ENCODE assay signal across 18 cellular contexts in the genomic region with DNA sequence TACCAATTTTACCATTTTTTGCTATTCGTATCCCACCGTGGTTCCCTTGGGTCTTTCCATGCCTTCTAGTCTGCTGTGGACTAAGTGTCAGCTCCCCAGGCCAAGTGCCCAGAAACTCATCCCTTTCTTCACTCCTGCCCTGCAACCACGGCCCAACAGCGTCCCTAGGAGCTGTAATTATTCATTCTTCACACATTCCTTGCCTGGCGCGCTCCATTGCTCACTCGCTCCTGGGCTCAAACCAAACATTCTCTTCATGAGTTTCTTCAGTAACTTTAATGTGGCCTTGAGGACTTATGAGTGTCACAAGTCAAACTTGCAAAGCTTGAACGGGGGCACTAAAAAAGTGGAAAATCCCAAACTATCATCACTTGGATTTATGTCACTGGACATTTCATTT. TPM values are rescaled to one million over a fixed set of nuclear protein-coding genes. Genes with fewer than 3 reads are reported as not detected.
"Had no signal": no experiment of that assay in that cellular context is flagged by ENCODE, and none has a peak within 500 bp of the region (broad histone marks: within the 10 kb centered on the region; RNA-seq: fewer than 3 reads in every experiment).

No MANE protein-coding gene starts in this region.

- H3K27ac ChIP-seq: dorsolateral prefrontal cortex, heart left ventricle, pancreas, upper lobe of left lung, uterus had no signal

- H3K27me3 ChIP-seq: pancreas, upper lobe of left lung, uterus had no signal

- H3K36me3 ChIP-seq: heart left ventricle, pancreas, upper lobe of left lung, uterus had no signal

- H3K4me3 ChIP-seq: dorsolateral prefrontal cortex, heart left ventricle, pancreas, upper lobe of left lung, uterus had no signal

- H3K9me3 ChIP-seq: heart left ventricle, pancreas, upper lobe of left lung, uterus had no signal

- H3K4me1 ChIP-seq: heart left ventricle, pancreas, upper lobe of left lung, uterus had no signal

- DNase-seq: cortex of kidney; dorsolateral prefrontal cortex; effector CD8-positive, alpha-beta T cell; foreskin melanocyte; heart left ventricle; hippocampal formation; mammary epithelial cell; natural killer cell; occipital lobe; pancreas; right cardiac atrium; small intestine; stimulated activated CD4-positive, alpha-beta T cell treated with anti-CD3 and anti-CD28 coated beads, Interleukin-12 subunit alpha, Interleukin-12 subunit beta, amount 100 ng/mL, for 4 hours; stimulated activated CD4-positive, alpha-beta T cell treated with anti-CD3 and anti-CD28 coated beads, Interleukin-2, amount 100 ng/mL, for 48 hours; stimulated activated naive CD4-positive, alpha-beta T cell treated with Interleukin-2 at 50 U/mL for 16 hours; upper lobe of left lung; uterus had no signal

RNA-seq across cellular contexts. Expression of a gene that starts 15.7 kb away (rescaled TPM):
- total RNA-seq: myocyte, natural killer cell had no signal
